Comparison of ENCODE assay signal across 7 cellular contexts in the genomic region with DNA sequence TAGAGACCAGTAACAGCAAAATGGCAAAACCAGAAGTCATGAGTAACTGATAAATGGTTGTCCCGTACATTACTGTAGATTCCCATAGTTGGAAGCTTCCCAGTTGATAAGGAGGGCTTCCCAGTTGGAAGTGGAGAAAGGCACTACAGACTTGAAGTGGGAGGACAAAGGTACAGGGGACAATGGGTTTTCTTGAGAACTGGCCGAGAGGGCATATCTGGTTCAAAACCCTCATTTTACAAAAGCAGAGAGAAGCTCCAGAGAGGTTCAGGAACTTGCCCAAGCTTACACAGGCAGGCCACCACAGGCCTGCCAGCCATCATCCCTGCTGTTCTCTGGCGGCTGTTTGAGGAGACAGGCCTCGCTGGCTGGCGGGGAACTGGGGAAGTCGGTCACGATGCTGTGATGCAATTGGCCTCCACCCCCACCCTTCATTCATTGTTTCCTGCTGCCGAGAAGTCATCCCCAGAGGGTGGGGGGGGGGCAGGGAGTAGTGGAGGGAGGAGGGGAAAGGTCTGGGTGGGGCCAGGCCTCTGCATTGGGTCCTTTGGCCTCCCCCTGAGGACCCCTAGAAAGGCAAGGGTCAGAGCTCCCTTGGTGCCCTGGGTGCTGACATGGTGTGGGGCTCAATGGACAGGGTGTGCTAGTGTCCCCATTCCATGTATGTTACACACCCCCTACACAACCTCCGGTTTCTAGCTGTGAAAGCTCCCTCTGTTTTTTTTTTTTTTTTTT. TPM values are rescaled to one million over a fixed set of nuclear protein-coding genes. Genes with fewer than 3 reads are reported as not detected.
DNase-seq lines count a peak whose midpoint lies in the region; ATAC-seq and TF ChIP-seq lines count a peak whose summit lies in the region.

No MANE protein-coding gene starts in this region.

- H3K27ac Mint-ChIP-seq in T-helper 17 cell: peak overlapping the region; percentile 97

- H3K27me3 Mint-ChIP-seq in T-helper 17 cell: no peaks in the 10 kb centered on the region

- H3K36me3 ChIP-seq in H7 (replicated peaks; ENCODE audit: control insufficient read depth, insufficient read depth, low read length): peaks cover 1% of the 10 kb centered on the region

- DNase-seq in H7 (peak; percentile 72), T-helper 17 cell (peak; percentile 54 to 64 (median 55)), astrocyte of the spinal cord (ENCODE audit: low read depth, low spot score) (peak; percentile 67), inferior parietal cortex (ENCODE audit: extremely low spot score) (peak; percentile 64)
- peak; percentile 79 to 81 for DNase-seq in stimulated activated CD4-positive, alpha-beta T cell treated with anti-CD3 and anti-CD28 coated beads, Interleukin-15, amount 100 ng/mL, for 48 hours (ENCODE audit: low read depth in 2 of 2)

- H3K27me3 ChIP-seq in H7 (ENCODE audit: control insufficient read depth, insufficient read depth, low read length): no peaks in the 10 kb centered on the region

- H3K4me3 Mint-ChIP-seq in T-helper 17 cell: peak overlapping the region; percentile 96

- H3K4me3 ChIP-seq in H7 (ENCODE audit: insufficient read depth, low read depth, low read length) (no peak overlapping the region), astrocyte of the spinal cord (ENCODE audit: low read depth, low read length) (no peak overlapping the region)

- peaks cover 48% of the 10 kb centered on the region for H3K4me1 Mint-ChIP-seq in T-helper 17 cell

- peaks cover 4% of the 10 kb centered on the region for H3K36me3 Mint-ChIP-seq in T-helper 17 cell (ENCODE audit: low read depth)

- TF ChIP-seq CTCF in astrocyte of the spinal cord (IDR thresholded peaks at IDR 0.05; ENCODE audit: low read depth, low read length): no peak

- ATAC-seq in T-helper 17 cell (peak; percentile 14), GM18519 (IDR thresholded peaks at IDR 0.05; ENCODE audit: low FRiP score, unreplicated experiment) (no peak), HG03460 (IDR thresholded peaks at IDR 0.05; ENCODE audit: unreplicated experiment) (no peak)

- no peaks in the 10 kb centered on the region for H3K9me3 ChIP-seq in T-helper 17 cell (ENCODE audit: control insufficient read depth, low read length, poor library complexity, severe bottlenecking)

- in situ Hi-C loops in astrocyte of the spinal cord (cut with HindIII; ENCODE audit: low sequenced_read_pairs): no loop called here

RNA-seq across cellular contexts. Expression of gene UBALD2, which starts 3.0 kb away (rescaled TPM):
- total RNA-seq in H7 (2014; rRNA removed; shearing (Covaris generic)): 21.3 and 24.8 TPM in 2 replicates
- total RNA-seq in T-helper 17 cell: 100 to 1,000 TPM; 201 to 252 TPM

RNA-seq across cellular contexts. Expression of gene RNF157, which starts 27.9 kb away (rescaled TPM):
- 4.2 and 5.6 TPM in 2 replicates for total RNA-seq in H7 (2014; rRNA removed; shearing (Covaris generic))
- 10 to 100 TPM; 43.5 to 45.3 TPM for total RNA-seq in T-helper 17 cell

RNA-seq across cellular contexts. Expression of gene QRICH2, which starts 39.9 kb away (rescaled TPM):
- 0.70 and 1.1 TPM in 2 replicates for total RNA-seq in H7 (2014; rRNA removed; shearing (Covaris generic))
- 1 to 10 TPM; 1.7 to 3.6 TPM for total RNA-seq in T-helper 17 cell
